12 cellular contexts compared by ENCODE assay signal in the genomic region with DNA sequence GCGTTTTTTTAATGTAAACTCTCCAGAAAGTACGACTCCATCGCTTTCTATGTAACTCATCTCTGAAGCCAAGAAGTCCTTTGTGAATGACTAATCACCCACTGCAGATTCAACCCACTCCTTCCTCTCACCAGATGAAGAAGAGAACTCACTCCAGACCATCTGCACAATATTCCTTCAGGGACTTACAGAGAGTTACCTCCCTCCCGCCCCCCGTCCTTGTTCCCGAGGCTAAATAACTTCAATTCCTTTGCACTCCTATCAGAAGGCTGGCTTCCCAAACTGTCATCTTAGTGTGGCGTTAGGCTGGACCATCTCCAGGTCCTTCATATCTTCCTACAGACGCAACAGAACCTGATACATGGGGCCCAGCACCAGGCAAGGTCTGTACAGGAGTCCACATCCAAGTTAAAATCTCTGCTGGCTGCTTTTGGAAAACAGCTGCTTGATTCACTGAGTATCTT.
A peak's percentile ranks its signal among the peaks of the same experiment; 100 is the strongest.
DNase-seq lines count a peak whose midpoint lies in the region; ATAC-seq and TF ChIP-seq lines count a peak whose summit lies in the region.
"Had no signal": no experiment of that assay in that cellular context is flagged by ENCODE, and none has a peak within 500 bp of the region (broad histone marks: within the 10 kb centered on the region; RNA-seq: fewer than 3 reads in every experiment).

No MANE protein-coding gene starts in this region.

- H3K36me3 Mint-ChIP-seq in activated CD8-positive, alpha-beta memory T cell treated with anti-CD3 and anti-CD28 coated beads, Interleukin-2, amount 10 ng/mL, durations not matched to agents 7 days and 5 days = peaks cover 4% of the 10 kb centered on the region
- peaks cover 46% of the 10 kb centered on the region for H3K36me3 Mint-ChIP-seq in activated T-helper 2 cell treated with anti-CD3 and anti-CD28 coated beads, Interferon-gamma antibody, Interleukin-2, Interleukin-4, amounts not matched to agents 10 μg/mL and 5 μg/mL and 100 μg/mL, durations not matched to agents 14 hours and 24 hours and 36 hours (ENCODE audit: low read depth)

- no peak overlapping the region for H3K27ac Mint-ChIP-seq in activated CD8-positive, alpha-beta memory T cell treated with anti-CD3 and anti-CD28 coated beads, Interleukin-2, amount 10 ng/mL, durations not matched to agents 7 days and 5 days
- H3K27ac Mint-ChIP-seq in activated T-helper 2 cell treated with anti-CD3 and anti-CD28 coated beads, Interferon-gamma antibody, Interleukin-2, Interleukin-4, amounts not matched to agents 10 μg/mL and 5 μg/mL and 100 μg/mL, durations not matched to agents 14 hours and 24 hours and 36 hours = peak overlapping the region; percentile 85

- H3K4me1 ChIP-seq in stomach = peaks cover 0 to 57% (median 27%) of the 10 kb centered on the region in 4 donors

- H3K27me3 Mint-ChIP-seq in activated CD8-positive, alpha-beta memory T cell treated with anti-CD3 and anti-CD28 coated beads, Interleukin-2, amount 10 ng/mL, durations not matched to agents 7 days and 5 days = peaks cover 11% of the 10 kb centered on the region
- no peaks in the 10 kb centered on the region for H3K27me3 Mint-ChIP-seq in activated T-helper 2 cell treated with anti-CD3 and anti-CD28 coated beads, Interferon-gamma antibody, Interleukin-2, Interleukin-4, amounts not matched to agents 10 μg/mL and 5 μg/mL and 100 μg/mL, durations not matched to agents 14 hours and 24 hours and 36 hours (ENCODE audit: low read depth)

- peak overlapping the region in 3 of 5 donors; percentile 50 to 62 (median 60) for H3K27ac ChIP-seq in stomach
- H3K27ac ChIP-seq: BLaER1 treated with 17β-estradiol and CSF1 and Interleukin-3, amounts not matched to agents 10 nM and 100 nM had no signal

- no peak for TF ChIP-seq EP300 in stomach (IDR thresholded peaks at IDR 0.05)

- peak; percentile 38 for ATAC-seq in activated CD8-positive, alpha-beta memory T cell treated with anti-CD3 and anti-CD28 coated beads, Interleukin-2, amount 10 ng/mL, durations not matched to agents 7 days and 5 days
- peak; percentile 67 for ATAC-seq in Right ventricle myocardium superior (ENCODE audit: poor library complexity)

- H3K27me3 ChIP-seq in stomach = no peaks in the 10 kb centered on the region
- H3K27me3 ChIP-seq: BLaER1 treated with 17β-estradiol and CSF1 and Interleukin-3, amounts not matched to agents 10 nM and 100 nM had no signal

- peaks cover 51% of the 10 kb centered on the region for H3K4me1 Mint-ChIP-seq in activated CD8-positive, alpha-beta memory T cell treated with anti-CD3 and anti-CD28 coated beads, Interleukin-2, amount 10 ng/mL, durations not matched to agents 7 days and 5 days
- H3K4me1 Mint-ChIP-seq in activated T-helper 2 cell treated with anti-CD3 and anti-CD28 coated beads, Interferon-gamma antibody, Interleukin-2, Interleukin-4, amounts not matched to agents 10 μg/mL and 5 μg/mL and 100 μg/mL, durations not matched to agents 14 hours and 24 hours and 36 hours (ENCODE audit: low read depth) = peaks cover 61% of the 10 kb centered on the region

- peaks cover 0 to 25% (median 23%) of the 10 kb centered on the region in 4 donors for H3K36me3 ChIP-seq in stomach

- no peak overlapping the region for H3K4me3 Mint-ChIP-seq in activated CD8-positive, alpha-beta memory T cell treated with anti-CD3 and anti-CD28 coated beads, Interleukin-2, amount 10 ng/mL, durations not matched to agents 7 days and 5 days
- peak overlapping the region; percentile 76 for H3K4me3 Mint-ChIP-seq in activated T-helper 2 cell treated with anti-CD3 and anti-CD28 coated beads, Interferon-gamma antibody, Interleukin-2, Interleukin-4, amounts not matched to agents 10 μg/mL and 5 μg/mL and 100 μg/mL, durations not matched to agents 14 hours and 24 hours and 36 hours (ENCODE audit: low read depth)

- intact Hi-C loops in activated T-helper 2 cell treated with anti-CD3 and anti-CD28 coated beads, Interferon-gamma antibody, Interleukin-2, Interleukin-4, amounts not matched to agents 10 μg/mL and 5 μg/mL and 100 μg/mL, durations not matched to agents 14 hours and 24 hours and 36 hours (cut with micrococcal nuclease) = loop anchor here (1.0 to 5.0 kb wide), 3 partner anchors 10 to 100 kb away; no protein-coding TSS in a partner anchor
- intact Hi-C loops in Right ventricle myocardium superior (cut with DNase I) (no loop called here), stomach (cut with DNase I; ENCODE audit: low total_unique reads) (no loop called here)

- 48 to 64% (median 48%) methylated on average over 8 of the region's 8 CpGs for WGBS in stomach, 5 donors

- no peaks in the 10 kb centered on the region for H3K9me3 ChIP-seq in stomach
- H3K9me3 ChIP-seq: BLaER1 treated with 17β-estradiol and CSF1 and Interleukin-3, amounts not matched to agents 10 nM and 100 nM had no signal

- TF ChIP-seq POLR2A in stomach (IDR thresholded peaks at IDR 0.05) = no peak

- no peaks in the 10 kb centered on the region for H3K9me3 Mint-ChIP-seq in activated CD8-positive, alpha-beta memory T cell treated with anti-CD3 and anti-CD28 coated beads, Interleukin-2, amount 10 ng/mL, durations not matched to agents 7 days and 5 days (ENCODE audit: low read depth)
- H3K9me3 Mint-ChIP-seq in activated T-helper 2 cell treated with anti-CD3 and anti-CD28 coated beads, Interferon-gamma antibody, Interleukin-2, Interleukin-4, amounts not matched to agents 10 μg/mL and 5 μg/mL and 100 μg/mL, durations not matched to agents 14 hours and 24 hours and 36 hours = no peaks in the 10 kb centered on the region

- no peak for DNase-seq in activated CD8-positive, alpha-beta memory T cell treated with anti-CD3 and anti-CD28 coated beads, Interleukin-2, amount 10 ng/mL, durations not matched to agents 7 days and 5 days
- DNase-seq in activated CD8-positive, alpha-beta memory T cell treated with anti-CD3 and anti-CD28 coated beads, Interleukin-2, amount 50 U/mL, for 4 hours = no peak
- DNase-seq in activated T-helper 2 cell treated with anti-CD3 and anti-CD28 coated beads, Interferon-gamma antibody, Interleukin-2, Interleukin-4, amounts not matched to agents 10 μg/mL and 5 μg/mL and 100 μg/mL, durations not matched to agents 14 hours and 24 hours and 36 hours (ENCODE audit: low spot score) = no peak
- DNase-seq in Right ventricle myocardium superior (peak; percentile 65), stomach (no peak), NCI-H2029 treated with DMSO at 0.1 percent for 48 hours (lab: John Stamatoyannopoulos, UW) (no peak), NCI-H526 (lab: John Stamatoyannopoulos, UW) (no peak)
- DNase-seq in stimulated activated CD4-positive, alpha-beta T cell treated with anti-CD3 and anti-CD28 coated beads, Interleukin-4, amount 100 ng/mL, for 1 hour = no peak
- DNase-seq: central memory CD4-positive, alpha-beta T cell; NCI-H187 had no signal

- CTCF ChIA-PET in activated CD8-positive, alpha-beta memory T cell treated with anti-CD3 and anti-CD28 coated beads, Interleukin-2, amount 10 ng/mL, durations not matched to agents 7 days and 5 days (lab: Charles Lee) = interaction anchor here (4.2 kb wide), 1 partner anchor 12 kb away, joined by 23 read pairs; no protein-coding TSS in a partner anchor

- TF ChIP-seq CTCF in stomach (IDR thresholded peaks at IDR 0.05) = no peak

- H3K4me3 ChIP-seq in stomach = no peak overlapping the region
- H3K4me3 ChIP-seq: BLaER1 treated with 17β-estradiol and CSF1 and Interleukin-3, amounts not matched to agents 10 nM and 100 nM; lung had no signal
